ENCODE assay signal across 8 cellular contexts in genomic region chr5:139574641-139575312, GRCh38. TPM values are rescaled to one million over a fixed set of nuclear protein-coding genes. Genes with fewer than 3 reads are reported as not detected.
DNase-seq lines count a peak whose midpoint lies in the region; ATAC-seq, FAIRE-seq and TF ChIP-seq lines count a peak whose summit lies in the region.

No MANE protein-coding gene starts in this region.

- no peaks in the 10 kb centered on the region for H3K9me3 Mint-ChIP-seq in activated CD4-positive, alpha-beta memory T cell treated with anti-CD3 and anti-CD28 coated beads for 36 hours

- ATAC-seq in heart right ventricle (peak in 3 of 8 donors; percentile 43 to 57 (median 50)), HG03460 (IDR thresholded peaks at IDR 0.05; ENCODE audit: unreplicated experiment) (no peak)

- peak; percentile 9 to 74 (median 60) for TF ChIP-seq CTCF in heart right ventricle (IDR thresholded peaks at IDR 0.05)

- no peaks in the 10 kb centered on the region for H3K9me3 ChIP-seq in heart right ventricle

- H3K4me1 ChIP-seq in heart right ventricle, result peaks cover 9 to 89% (median 71%) of the 10 kb centered on the region in 9 donors

- FAIRE-seq in HTR-8/SVneo (lab: Jason Lieb, UNC), result no peak

- POLR2A ChIA-PET in activated CD4-positive, alpha-beta memory T cell treated with anti-CD3 and anti-CD28 coated beads for 36 hours (lab: Charles Lee), result interaction anchor here (1.4 to 1.8 kb wide), 3 partner anchors 10 to 14 kb away, joined by 3 to 7 read pairs (median 4); partner anchors contain the start of gene UBE2D2

- CTCF ChIA-PET in activated CD4-positive, alpha-beta memory T cell treated with anti-CD3 and anti-CD28 coated beads for 36 hours (lab: Charles Lee), result interaction anchor here (0.6 to 3.8 kb wide), 16 partner anchors 8 to 191 kb away, joined by 3 to 56 read pairs (median 3); partner anchors contain the start of gene UBE2D2

- H3K36me3 ChIP-seq in heart right ventricle, result peaks cover 0 to 31% (median 0%) of the 10 kb centered on the region in 9 donors

- WGBS in heart right ventricle, 2 donors, result 74 to 76% methylated on average over 4 of the region's 4 CpGs

- H3K4me3 ChIP-seq in heart right ventricle, result no peak overlapping the region

- intact Hi-C loops in activated CD4-positive, alpha-beta memory T cell treated with anti-CD3 and anti-CD28 coated beads for 36 hours (cut with micrococcal nuclease), result loop anchor here (1.0 kb wide), 1 partner anchor 9 kb away; no protein-coding TSS in a partner anchor
- intact Hi-C loops in heart right ventricle (cut with DNase I), result loop anchor here in 1 of 10 donors (10.0 kb wide), 1 partner anchor 50 kb away; no protein-coding TSS in a partner anchor

- H3K27ac Mint-ChIP-seq in activated CD4-positive, alpha-beta memory T cell treated with anti-CD3 and anti-CD28 coated beads for 36 hours, result peak overlapping the region; percentile 5

- DNase-seq in NCI-H1436 (lab: John Stamatoyannopoulos, UW) (peak; percentile 17), NCI-H1436 treated with DMSO at 0.1 percent for 48 hours (lab: John Stamatoyannopoulos, UW) (no peak), HTR-8/SVneo (ENCODE audit: insufficient read length, low spot score) (peak; percentile 53), heart right ventricle (no peak), stromal cell of bone marrow (ENCODE audit: low read depth) (peak; percentile 17), retina (no peak)
- DNase-seq in activated CD4-positive, alpha-beta memory T cell treated with anti-CD3 and anti-CD28 coated beads for 36 hours, result no peak

- peaks cover 9% of the 10 kb centered on the region for H3K36me3 Mint-ChIP-seq in activated CD4-positive, alpha-beta memory T cell treated with anti-CD3 and anti-CD28 coated beads for 36 hours

- no peaks in the 10 kb centered on the region for H3K27me3 Mint-ChIP-seq in activated CD4-positive, alpha-beta memory T cell treated with anti-CD3 and anti-CD28 coated beads for 36 hours

- H3K27me3 ChIP-seq in heart right ventricle, result no peaks in the 10 kb centered on the region

- H3K27ac ChIP-seq in heart right ventricle, result no peak overlapping the region

- H3K4me1 Mint-ChIP-seq in activated CD4-positive, alpha-beta memory T cell treated with anti-CD3 and anti-CD28 coated beads for 36 hours (ENCODE audit: low read depth), result peaks cover 70% of the 10 kb centered on the region

- H3K4me3 Mint-ChIP-seq in activated CD4-positive, alpha-beta memory T cell treated with anti-CD3 and anti-CD28 coated beads for 36 hours, result no peak overlapping the region

RNA-seq across cellular contexts. Expression of gene UBE2D2, which starts 13.6 kb away (rescaled TPM):
- total RNA-seq in activated CD4-positive, alpha-beta memory T cell treated with anti-CD3 and anti-CD28 coated beads for 36 hours, result 100 to 1,000 TPM; 271 to 285 TPM
- total RNA-seq in heart right ventricle, result 100 to 1,000 TPM; 121 to 162 (median 141) TPM
- polyA plus RNA-seq in heart right ventricle, result 100 to 1,000 TPM in 1 of 2 donors, 10 to 100 TPM in 1; 59.3 to 106 TPM

Comparison
In these comparisons a context has a peak if more than half of its experiments do, and no peak if none do; other contexts are left out.
1. DNase-seq: peak in NCI-H1436 (single experiment), HTR-8/SVneo (single experiment) and stromal cell of bone marrow (single experiment); none in NCI-H1436 treated with DMSO at 0.1 percent for 48 hours (single experiment), activated CD4-positive, alpha-beta memory T cell treated with anti-CD3 and anti-CD28 coated beads for 36 hours (single experiment), heart right ventricle (0 of 2) and retina (single experiment).